In the genomic region with DNA sequence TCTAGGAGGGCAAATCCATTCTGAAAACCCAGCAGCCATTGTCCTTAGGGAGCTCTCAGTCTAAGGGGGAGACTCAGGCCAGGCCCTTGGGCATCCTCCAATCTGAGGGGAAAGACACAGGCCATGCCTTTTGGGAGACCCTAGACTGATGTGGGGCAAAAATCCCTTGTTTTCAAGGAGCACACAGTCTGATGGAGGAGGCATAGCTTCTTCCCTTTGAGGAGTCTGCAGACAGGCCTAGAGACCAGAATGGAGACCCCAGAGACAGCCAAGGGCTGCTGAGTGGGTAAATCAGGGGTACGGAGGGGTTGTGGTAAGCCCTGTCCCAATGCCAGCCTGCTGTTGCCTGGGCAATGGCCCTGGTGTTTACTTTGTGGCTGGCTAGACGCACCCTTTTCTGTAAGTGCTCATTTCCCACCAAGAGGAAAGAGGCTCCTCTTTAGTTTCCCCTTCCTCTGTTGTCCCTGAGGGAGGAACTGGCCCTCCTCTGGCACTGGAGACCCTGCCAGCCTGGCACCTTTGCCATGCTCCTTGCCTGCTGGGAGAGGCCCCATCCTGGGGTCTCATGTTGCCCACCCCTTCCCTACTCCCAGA, we compare ENCODE assay signal across 1 cellular context.
TF ChIP-seq lines count a peak whose summit lies in the region.

No MANE protein-coding gene starts in this region.

TF ChIP-seq in H1, 55 proteins besides CTCF, POLR2A, EP300 and RAD21:
- TF ChIP-seq GTF2F1 (IDR thresholded peaks at IDR 0.05; ENCODE audit: borderline replicate concordance, low read depth, low read length), result no peak
- no peak for TF ChIP-seq KDM1A (IDR thresholded peaks at IDR 0.05; ENCODE audit: borderline replicate concordance, low read length)
- TF ChIP-seq, protein P1, sequence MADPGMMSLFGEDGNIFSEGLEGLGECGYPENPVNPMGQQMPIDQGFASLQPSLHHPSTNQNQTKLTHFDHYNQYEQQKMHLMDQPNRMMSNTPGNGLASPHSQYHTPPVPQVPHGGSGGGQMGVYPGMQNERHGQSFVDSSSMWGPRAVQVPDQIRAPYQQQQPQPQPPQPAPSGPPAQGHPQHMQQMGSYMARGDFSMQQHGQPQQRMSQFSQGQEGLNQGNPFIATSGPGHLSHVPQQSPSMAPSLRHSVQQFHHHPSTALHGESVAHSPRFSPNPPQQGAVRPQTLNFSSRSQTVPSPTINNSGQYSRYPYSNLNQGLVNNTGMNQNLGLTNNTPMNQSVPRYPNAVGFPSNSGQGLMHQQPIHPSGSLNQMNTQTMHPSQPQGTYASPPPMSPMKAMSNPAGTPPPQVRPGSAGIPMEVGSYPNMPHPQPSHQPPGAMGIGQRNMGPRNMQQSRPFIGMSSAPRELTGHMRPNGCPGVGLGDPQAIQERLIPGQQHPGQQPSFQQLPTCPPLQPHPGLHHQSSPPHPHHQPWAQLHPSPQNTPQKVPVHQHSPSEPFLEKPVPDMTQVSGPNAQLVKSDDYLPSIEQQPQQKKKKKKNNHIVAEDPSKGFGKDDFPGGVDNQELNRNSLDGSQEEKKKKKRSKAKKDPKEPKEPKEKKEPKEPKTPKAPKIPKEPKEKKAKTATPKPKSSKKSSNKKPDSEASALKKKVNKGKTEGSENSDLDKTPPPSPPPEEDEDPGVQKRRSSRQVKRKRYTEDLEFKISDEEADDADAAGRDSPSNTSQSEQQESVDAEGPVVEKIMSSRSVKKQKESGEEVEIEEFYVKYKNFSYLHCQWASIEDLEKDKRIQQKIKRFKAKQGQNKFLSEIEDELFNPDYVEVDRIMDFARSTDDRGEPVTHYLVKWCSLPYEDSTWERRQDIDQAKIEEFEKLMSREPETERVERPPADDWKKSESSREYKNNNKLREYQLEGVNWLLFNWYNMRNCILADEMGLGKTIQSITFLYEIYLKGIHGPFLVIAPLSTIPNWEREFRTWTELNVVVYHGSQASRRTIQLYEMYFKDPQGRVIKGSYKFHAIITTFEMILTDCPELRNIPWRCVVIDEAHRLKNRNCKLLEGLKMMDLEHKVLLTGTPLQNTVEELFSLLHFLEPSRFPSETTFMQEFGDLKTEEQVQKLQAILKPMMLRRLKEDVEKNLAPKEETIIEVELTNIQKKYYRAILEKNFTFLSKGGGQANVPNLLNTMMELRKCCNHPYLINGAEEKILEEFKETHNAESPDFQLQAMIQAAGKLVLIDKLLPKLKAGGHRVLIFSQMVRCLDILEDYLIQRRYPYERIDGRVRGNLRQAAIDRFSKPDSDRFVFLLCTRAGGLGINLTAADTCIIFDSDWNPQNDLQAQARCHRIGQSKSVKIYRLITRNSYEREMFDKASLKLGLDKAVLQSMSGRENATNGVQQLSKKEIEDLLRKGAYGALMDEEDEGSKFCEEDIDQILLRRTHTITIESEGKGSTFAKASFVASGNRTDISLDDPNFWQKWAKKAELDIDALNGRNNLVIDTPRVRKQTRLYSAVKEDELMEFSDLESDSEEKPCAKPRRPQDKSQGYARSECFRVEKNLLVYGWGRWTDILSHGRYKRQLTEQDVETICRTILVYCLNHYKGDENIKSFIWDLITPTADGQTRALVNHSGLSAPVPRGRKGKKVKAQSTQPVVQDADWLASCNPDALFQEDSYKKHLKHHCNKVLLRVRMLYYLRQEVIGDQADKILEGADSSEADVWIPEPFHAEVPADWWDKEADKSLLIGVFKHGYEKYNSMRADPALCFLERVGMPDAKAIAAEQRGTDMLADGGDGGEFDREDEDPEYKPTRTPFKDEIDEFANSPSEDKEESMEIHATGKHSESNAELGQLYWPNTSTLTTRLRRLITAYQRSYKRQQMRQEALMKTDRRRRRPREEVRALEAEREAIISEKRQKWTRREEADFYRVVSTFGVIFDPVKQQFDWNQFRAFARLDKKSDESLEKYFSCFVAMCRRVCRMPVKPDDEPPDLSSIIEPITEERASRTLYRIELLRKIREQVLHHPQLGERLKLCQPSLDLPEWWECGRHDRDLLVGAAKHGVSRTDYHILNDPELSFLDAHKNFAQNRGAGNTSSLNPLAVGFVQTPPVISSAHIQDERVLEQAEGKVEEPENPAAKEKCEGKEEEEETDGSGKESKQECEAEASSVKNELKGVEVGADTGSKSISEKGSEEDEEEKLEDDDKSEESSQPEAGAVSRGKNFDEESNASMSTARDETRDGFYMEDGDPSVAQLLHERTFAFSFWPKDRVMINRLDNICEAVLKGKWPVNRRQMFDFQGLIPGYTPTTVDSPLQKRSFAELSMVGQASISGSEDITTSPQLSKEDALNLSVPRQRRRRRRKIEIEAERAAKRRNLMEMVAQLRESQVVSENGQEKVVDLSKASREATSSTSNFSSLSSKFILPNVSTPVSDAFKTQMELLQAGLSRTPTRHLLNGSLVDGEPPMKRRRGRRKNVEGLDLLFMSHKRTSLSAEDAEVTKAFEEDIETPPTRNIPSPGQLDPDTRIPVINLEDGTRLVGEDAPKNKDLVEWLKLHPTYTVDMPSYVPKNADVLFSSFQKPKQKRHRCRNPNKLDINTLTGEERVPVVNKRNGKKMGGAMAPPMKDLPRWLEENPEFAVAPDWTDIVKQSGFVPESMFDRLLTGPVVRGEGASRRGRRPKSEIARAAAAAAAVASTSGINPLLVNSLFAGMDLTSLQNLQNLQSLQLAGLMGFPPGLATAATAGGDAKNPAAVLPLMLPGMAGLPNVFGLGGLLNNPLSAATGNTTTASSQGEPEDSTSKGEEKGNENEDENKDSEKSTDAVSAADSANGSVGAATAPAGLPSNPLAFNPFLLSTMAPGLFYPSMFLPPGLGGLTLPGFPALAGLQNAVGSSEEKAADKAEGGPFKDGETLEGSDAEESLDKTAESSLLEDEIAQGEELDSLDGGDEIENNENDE (IDR thresholded peaks at IDR 0.05; ENCODE audit: insufficient replicate concordance, low read length), result no peak
- TF ChIP-seq FOSL1 (IDR thresholded peaks at IDR 0.05; ENCODE audit: insufficient read depth, low read depth, low read length), result no peak
- no peak for TF ChIP-seq MAFK (IDR thresholded peaks at IDR 0.05; ENCODE audit: low read depth, low read length)
